In genomic region chr11:128039140-128040021, GRCh38 we compare ENCODE assay signal across 8 cellular contexts.
A peak's percentile ranks its signal among the peaks of the same experiment; 100 is the strongest.
DNase-seq lines count a peak whose midpoint lies in the region.

No MANE protein-coding gene starts in this region.

- peaks cover 6% of the 10 kb centered on the region for H3K36me3 Mint-ChIP-seq in activated CD4-positive, alpha-beta memory T cell treated with anti-CD3 and anti-CD28 coated beads, Interleukin-2, amount 10 ng/mL, durations not matched to agents 7 days and 5 days (ENCODE audit: low read depth)

- no peak overlapping the region for H3K4me3 ChIP-seq in H7 (ENCODE audit: insufficient read depth, low read depth, low read length)

- no peaks in the 10 kb centered on the region for H3K36me3 ChIP-seq in H7 (replicated peaks; ENCODE audit: control insufficient read depth, insufficient read depth, low read length)

- peak; percentile 86 for DNase-seq in EL
- peak; percentile 99 for DNase-seq in H4 (ENCODE audit: low spot score)
- DNase-seq in MV-4-11 (lab: John Stamatoyannopoulos, UW) = peak; percentile 99
- DNase-seq in activated CD4-positive, alpha-beta memory T cell treated with anti-CD3 and anti-CD28 coated beads, Interleukin-2, amount 10 ng/mL, durations not matched to agents 7 days and 5 days = peak; percentile 89
- DNase-seq in epithelial cell of prostate (ENCODE audit: low read depth, low spot score) = peak; percentile 77
- DNase-seq in stimulated activated CD4-positive, alpha-beta T cell treated with anti-CD3 and anti-CD28 coated beads, Interleukin-15, amount 100 ng/mL, for 24 hours = peak; percentile 84
- no peak for DNase-seq in pons (ENCODE audit: low spot score)
- DNase-seq in H7 = no peak

- H3K27ac ChIP-seq in epithelial cell of prostate = peak overlapping the region; percentile 26

- H3K27me3 Mint-ChIP-seq in activated CD4-positive, alpha-beta memory T cell treated with anti-CD3 and anti-CD28 coated beads, Interleukin-2, amount 10 ng/mL, durations not matched to agents 7 days and 5 days = no peaks in the 10 kb centered on the region

- POLR2A ChIA-PET in activated CD4-positive, alpha-beta memory T cell treated with anti-CD3 and anti-CD28 coated beads, Interleukin-2, amount 10 ng/mL, durations not matched to agents 7 days and 5 days (lab: Charles Lee) = interaction anchor here (0.5 to 4.8 kb wide), 39 partner anchors 10 to 1964 kb away, joined by 3 to 91 read pairs (median 4); partner anchors contain the start of genes FLI1 and PRDM10

- peak overlapping the region; percentile 98 for H3K27ac Mint-ChIP-seq in activated CD4-positive, alpha-beta memory T cell treated with anti-CD3 and anti-CD28 coated beads, Interleukin-2, amount 10 ng/mL, durations not matched to agents 7 days and 5 days

- H3K4me1 Mint-ChIP-seq in activated CD4-positive, alpha-beta memory T cell treated with anti-CD3 and anti-CD28 coated beads, Interleukin-2, amount 10 ng/mL, durations not matched to agents 7 days and 5 days = peaks cover 48% of the 10 kb centered on the region

- H3K27me3 ChIP-seq in H7 (ENCODE audit: control insufficient read depth, insufficient read depth, low read length) = no peaks in the 10 kb centered on the region

- CTCF ChIA-PET in activated CD4-positive, alpha-beta memory T cell treated with anti-CD3 and anti-CD28 coated beads, Interleukin-2, amount 10 ng/mL, durations not matched to agents 7 days and 5 days (lab: Charles Lee) = interaction anchor here (0.5 to 5.0 kb wide), 23 partner anchors 9 to 809 kb away, joined by 3 to 106 read pairs (median 3); no protein-coding TSS in a partner anchor

- peak overlapping the region; percentile 64 for H3K4me3 Mint-ChIP-seq in activated CD4-positive, alpha-beta memory T cell treated with anti-CD3 and anti-CD28 coated beads, Interleukin-2, amount 10 ng/mL, durations not matched to agents 7 days and 5 days

- H3K9me3 Mint-ChIP-seq in activated CD4-positive, alpha-beta memory T cell treated with anti-CD3 and anti-CD28 coated beads, Interleukin-2, amount 10 ng/mL, durations not matched to agents 7 days and 5 days = peaks cover 5% of the 10 kb centered on the region

Comparison
In these comparisons a context has a peak if more than half of its experiments do, and no peak if none do; other contexts are left out.
1. DNase-seq: peak in EL (single experiment), H4 (single experiment), MV-4-11 (single experiment), activated CD4-positive, alpha-beta memory T cell treated with anti-CD3 and anti-CD28 coated beads, Interleukin-2, amount 10 ng/mL, durations not matched to agents 7 days and 5 days (single experiment), epithelial cell of prostate (single experiment) and stimulated activated CD4-positive, alpha-beta T cell treated with anti-CD3 and anti-CD28 coated beads, Interleukin-15, amount 100 ng/mL, for 24 hours (single experiment); none in pons (single experiment) and H7 (single experiment).